19 cellular contexts compared by ENCODE assay signal in genomic region chr20:15498926-15499325, GRCh38.
DNase-seq lines count a peak whose midpoint lies in the region; ATAC-seq and TF ChIP-seq lines count a peak whose summit lies in the region.
"Had no signal": no experiment of that assay in that cellular context is flagged by ENCODE, and none has a peak within 500 bp of the region (broad histone marks: within the 10 kb centered on the region; RNA-seq: fewer than 3 reads in every experiment).

No MANE protein-coding gene starts in this region.

- H4K91ac ChIP-seq in mesenchymal stem cell (ENCODE audit: low read length) (no peak overlapping the region), trophoblast cell (ENCODE audit: low read depth, low read length) (no peak overlapping the region)

- no peaks in the 10 kb centered on the region for H3K79me1 ChIP-seq in mesenchymal stem cell (replicated peaks; ENCODE audit: low read length, poor library complexity, severe bottlenecking)
- H3K79me1 ChIP-seq in trophoblast cell (ENCODE audit: low read length): no peaks in the 10 kb centered on the region

- H3K4ac ChIP-seq in mesenchymal stem cell (ENCODE audit: low read depth in 1 of 2, low read length in 2 of 2) (no peak overlapping the region), trophoblast cell (ENCODE audit: low read depth, low read length) (no peak overlapping the region)

- no peak for TF ChIP-seq POLR2A in vagina (IDR thresholded peaks at IDR 0.05)

- ATAC-seq in GM21447 (IDR thresholded peaks at IDR 0.05; ENCODE audit: unreplicated experiment): no peak

- H3K27me3 ChIP-seq in mesenchymal stem cell (ENCODE audit: control insufficient read depth in 1 of 2, insufficient read depth in 1 of 2, low read length in 2 of 2) (no peaks in the 10 kb centered on the region), trophoblast cell (ENCODE audit: insufficient read depth, low read length) (no peaks in the 10 kb centered on the region), vagina (no peaks in the 10 kb centered on the region)

- H3K18ac ChIP-seq in mesenchymal stem cell (ENCODE audit: low read depth in 1 of 2, low read length in 2 of 2) (no peak overlapping the region), trophoblast cell (ENCODE audit: low read length) (no peak overlapping the region)

- H3K36me3 ChIP-seq in mesenchymal stem cell (ENCODE audit: control insufficient read depth in 1 of 2, insufficient read depth in 2 of 2, low read depth in 1 of 2, low read length in 2 of 2) (no peaks in the 10 kb centered on the region), trophoblast cell (ENCODE audit: control insufficient read depth in 1 of 2, insufficient read depth in 2 of 2, low read length in 2 of 2) (no peaks in the 10 kb centered on the region), vagina (no peaks in the 10 kb centered on the region)
- H3K36me3 ChIP-seq: HAP-1 had no signal

- TF ChIP-seq CTCF in GM12865 (IDR thresholded peaks at IDR 0.05; ENCODE audit: insufficient read depth, low read depth, low read length, missing control alignments) (no peak), vagina (IDR thresholded peaks at IDR 0.05) (no peak)

- H2AFZ ChIP-seq in mesenchymal stem cell (ENCODE audit: low read depth, low read length) (no peak overlapping the region), trophoblast cell (ENCODE audit: insufficient read depth, low read length, poor library complexity) (no peak overlapping the region)

- DNase-seq in DMS53 (lab: John Stamatoyannopoulos, UW): peak; percentile 7
- no peak for DNase-seq in DMS53 treated with DMSO at 0.1 percent for 48 hours (lab: John Stamatoyannopoulos, UW; ENCODE audit: unreplicated experiment)
- DNase-seq in GM12865 (ENCODE audit: low read depth): peak; percentile 16
- peak; percentile 2 for DNase-seq in mesenchymal stem cell
- DNase-seq in trophoblast cell: no peak
- DNase-seq in vagina (ENCODE audit: extremely low spot score in 2 of 2): no peak
- DNase-seq in KBM-7: no peak
- DNase-seq: ACHN; C1 segment of cervical spinal cord; CD4-positive, alpha-beta memory T cell; COR-L47; DMS153; DMS79 treated with DMSO at 0.1 percent for 48 hours; GF-D8; GOT3; HFFc6 had no signal

- no peak overlapping the region for H2BK120ac ChIP-seq in mesenchymal stem cell (ENCODE audit: low read depth, low read length)
- no peak overlapping the region for H2BK120ac ChIP-seq in trophoblast cell (ENCODE audit: insufficient read depth, low read length, poor library complexity)

- 44% methylated on average over 1 of the region's 2 CpGs for WGBS in mesenchymal stem cell
- no CpG with 5 or more reads among the region's 2 CpGs for WGBS in trophoblast cell (ENCODE audit: extremely low coverage, insufficient coverage, insufficient read length)

- no peak overlapping the region for H3K14ac ChIP-seq in mesenchymal stem cell (ENCODE audit: low read length in 2 of 2)
- no peak overlapping the region for H3K14ac ChIP-seq in trophoblast cell (ENCODE audit: low read length)

- no peaks in the 10 kb centered on the region for H3K79me2 ChIP-seq in trophoblast cell (ENCODE audit: control insufficient read depth, insufficient read depth, low read length, poor library complexity)

- H3K27ac ChIP-seq in mesenchymal stem cell (ENCODE audit: low read length, poor library complexity, severe bottlenecking) (no peak overlapping the region), trophoblast cell (ENCODE audit: low read depth, low read length) (peak overlapping the region; percentile 11), vagina (no peak overlapping the region)
- H3K27ac ChIP-seq: 22Rv1 had no signal

- H3K4me1 ChIP-seq in mesenchymal stem cell (ENCODE audit: control insufficient read depth, insufficient read depth, low read depth, low read length) (no peaks in the 10 kb centered on the region), trophoblast cell (ENCODE audit: control insufficient read depth in 1 of 2, insufficient read depth in 2 of 2, low read length in 2 of 2) (no peaks in the 10 kb centered on the region), vagina (no peaks in the 10 kb centered on the region)
- H3K4me1 ChIP-seq: HAP-1 had no signal

- H3K4me3 ChIP-seq in GM12865 (ENCODE audit: low read depth, low read length) (no peak overlapping the region), mesenchymal stem cell (ENCODE audit: insufficient read depth in 1 of 2, low read depth in 1 of 2, low read length in 2 of 2) (no peak overlapping the region), trophoblast cell (ENCODE audit: low read depth, low read length) (no peak overlapping the region), vagina (no peak overlapping the region)
- H3K4me3 ChIP-seq: HAP-1 had no signal

- H4K12ac ChIP-seq in trophoblast cell (ENCODE audit: low read depth, low read length): no peak overlapping the region

- H2BK5ac ChIP-seq in mesenchymal stem cell (ENCODE audit: low read depth, low read length, poor library complexity, severe bottlenecking): no peak overlapping the region
- no peak overlapping the region for H2BK5ac ChIP-seq in trophoblast cell (ENCODE audit: low read depth, low read length, poor library complexity)

- H2AK5ac ChIP-seq in mesenchymal stem cell (ENCODE audit: low read length, severe bottlenecking): no peak overlapping the region
- H2AK5ac ChIP-seq in trophoblast cell (ENCODE audit: low read length): no peak overlapping the region

- no peak overlapping the region for H4K8ac ChIP-seq in mesenchymal stem cell (ENCODE audit: low read length)
- no peak overlapping the region for H4K8ac ChIP-seq in trophoblast cell (ENCODE audit: low read depth, low read length)

- H3K9me3 ChIP-seq in mesenchymal stem cell (ENCODE audit: control insufficient read depth, low read length): peaks cover 3% of the 10 kb centered on the region
- H3K9me3 ChIP-seq in trophoblast cell (ENCODE audit: insufficient read depth, low read depth, low read length): no peaks in the 10 kb centered on the region
- H3K9me3 ChIP-seq in vagina: no peaks in the 10 kb centered on the region
- H3K9me3 ChIP-seq: HAP-1 had no signal

- no peak overlapping the region for H3K23ac ChIP-seq in mesenchymal stem cell (ENCODE audit: low read length in 2 of 2)
- H3K23ac ChIP-seq in trophoblast cell (ENCODE audit: low read length): no peak overlapping the region

- no peak overlapping the region for H2BK15ac ChIP-seq in mesenchymal stem cell (ENCODE audit: low read depth, poor library complexity, severe bottlenecking)

- intact Hi-C loops in vagina (cut with DNase I): no loop called here

- no peak overlapping the region for H2BK12ac ChIP-seq in mesenchymal stem cell (ENCODE audit: low read length in 2 of 2)
- H2BK12ac ChIP-seq in trophoblast cell (ENCODE audit: low read length): no peak overlapping the region

- H3K4me2 ChIP-seq in mesenchymal stem cell (ENCODE audit: low read length, poor library complexity, severe bottlenecking) (no peak overlapping the region), trophoblast cell (ENCODE audit: low read length) (no peak overlapping the region)

- in situ Hi-C loops in KBM-7 (cut with MboI; ENCODE audit: low pct_unique_long_range_greater_than_20kb, low sequenced_read_pairs): no loop called here

- H3K9ac ChIP-seq in mesenchymal stem cell (ENCODE audit: low read length): no peak overlapping the region
- H3K9ac ChIP-seq in trophoblast cell (ENCODE audit: low read length): no peak overlapping the region

Comparison
In these comparisons a context has a peak if more than half of its experiments do, and no peak if none do; other contexts are left out.
1. DNase-seq: peak in DMS53 (single experiment), GM12865 (single experiment) and mesenchymal stem cell (single experiment); none in DMS53 treated with DMSO at 0.1 percent for 48 hours (single experiment), trophoblast cell (0 of 2), vagina (0 of 2) and KBM-7 (single experiment).